Comparison of ENCODE assay signal across 8 cellular contexts in the genomic region with DNA sequence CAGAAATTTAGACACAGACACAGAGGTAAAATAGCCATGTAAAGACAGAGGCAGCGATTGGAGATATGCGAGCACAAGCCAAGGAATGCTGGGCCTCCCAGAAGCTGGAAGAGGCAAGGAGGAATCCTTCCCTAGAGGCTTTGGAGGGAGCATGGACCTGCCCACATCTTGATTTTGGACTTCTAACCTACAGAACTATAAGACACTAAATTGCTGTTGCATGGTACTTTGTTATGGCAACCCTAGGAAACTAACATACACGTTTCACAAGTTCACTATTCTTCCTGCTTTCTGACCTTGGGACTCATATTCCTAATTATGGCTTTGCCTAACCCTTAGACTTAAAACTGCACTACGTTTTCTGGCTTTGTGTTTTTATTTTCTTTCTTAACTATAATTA.
"Had no signal": no experiment of that assay in that cellular context is flagged by ENCODE, and none has a peak within 500 bp of the region (broad histone marks: within the 10 kb centered on the region; RNA-seq: fewer than 3 reads in every experiment).

No MANE protein-coding gene starts in this region.

- H3K27ac Mint-ChIP-seq: H9, IgD-negative memory B cell had no signal

- ATAC-seq: HepG2 had no signal

- H3K9me3 Mint-ChIP-seq: H9 had no signal

- DNase-seq: GM23248, GOT3, H9, HCEC 1CT, KBM-7 had no signal

- H3K36me3 Mint-ChIP-seq: IgD-negative memory B cell had no signal

- H3K4me3 ChIP-seq: GM23248 had no signal

- H3K27ac ChIP-seq: GM23248, HL-60 had no signal

- FAIRE-seq: HepG2 had no signal

- H3K4me3 Mint-ChIP-seq: H9, IgD-negative memory B cell had no signal
